Comparison of ENCODE assay signal across 26 cellular contexts in genomic region chr11:21710791-21711190, GRCh38.
A peak's percentile ranks its signal among the peaks of the same experiment; 100 is the strongest.
DNase-seq lines count a peak whose midpoint lies in the region; ATAC-seq and TF ChIP-seq lines count a peak whose summit lies in the region.
"Had no signal": no experiment of that assay in that cellular context is flagged by ENCODE, and none has a peak within 500 bp of the region (broad histone marks: within the 10 kb centered on the region; RNA-seq: fewer than 3 reads in every experiment).

No MANE protein-coding gene starts in this region.

- peak overlapping the region; percentile 72 for H3K27ac ChIP-seq in SJCRH30
- H3K27ac ChIP-seq: left lung, parathyroid adenoma, Peyer's patch, VCaP had no signal

- 37 to 49% methylated on average over 1 of the region's 1 CpG for whole genome bisulfite sequencing in lower leg skin, 2 donors

- peaks cover 26% of the 10 kb centered on the region for H3K4me1 ChIP-seq in SJCRH30
- H3K4me1 ChIP-seq: left lung, parathyroid adenoma, Peyer's patch had no signal

- H3K27me3 Mint-ChIP-seq in activated T-cell treated with anti-CD3 and anti-CD28 coated beads, Interleukin-2, amount 50 U/mL, for 72 hours (ENCODE audit: low read depth), result no peaks in the 10 kb centered on the region
- H3K27me3 Mint-ChIP-seq: activated naive CD8-positive, alpha-beta T cell; stimulated activated memory B cell treated with anti-CD40 and anti-IgM and Interleukin-4, amounts not matched to agents 10 μg/mL and 1 μg/mL and 100 μg/mL, for 72 hours; type B pancreatic cell had no signal

- peaks cover 0 to 3% of the 10 kb centered on the region in 2 donors for H3K36me3 Mint-ChIP-seq in activated T-cell treated with anti-CD3 and anti-CD28 coated beads, Interleukin-2, amount 50 U/mL, for 72 hours (ENCODE audit: insufficient read depth in 2 of 2)
- H3K36me3 Mint-ChIP-seq: activated naive CD8-positive, alpha-beta T cell; stimulated activated memory B cell treated with anti-CD40 and anti-IgM and Interleukin-4, amounts not matched to agents 10 μg/mL and 1 μg/mL and 100 μg/mL, for 72 hours; type B pancreatic cell had no signal

- H3K36me3 ChIP-seq in SJCRH30, result no peaks in the 10 kb centered on the region
- H3K36me3 ChIP-seq: left lung, Peyer's patch had no signal

- TF ChIP-seq CTCF in lower leg skin (IDR thresholded peaks at IDR 0.05), result no peak

- H3K4me3 ChIP-seq in SJCRH30 (no peak overlapping the region), lower leg skin (ENCODE audit: low read depth, poor library complexity, severe bottlenecking) (peak overlapping the region; percentile 6)
- H3K4me3 ChIP-seq: left lung, Peyer's patch had no signal

- no peaks in the 10 kb centered on the region for H3K9me3 ChIP-seq in SJCRH30 (replicated peaks)
- H3K9me3 ChIP-seq: Peyer's patch had no signal

- DNase-seq in NCI-H2107 treated with DMSO at 0.1 percent for 48 hours (lab: John Stamatoyannopoulos, UW; ENCODE audit: unreplicated experiment), result peak; percentile 50
- no peak for DNase-seq in NCI-H2107 (lab: John Stamatoyannopoulos, UW)
- DNase-seq in NCI-H1105 treated with DMSO at 0.1 percent for 48 hours (lab: John Stamatoyannopoulos, UW), result peak; percentile 90
- DNase-seq in SJCRH30, result peak; percentile 83 to 93
- no peak for DNase-seq in lower leg skin (ENCODE audit: low spot score in 2 of 2)
- DNase-seq in activated T-cell treated with anti-CD3 and anti-CD28 coated beads, Interleukin-2, amount 50 U/mL, for 72 hours, result no peak
- DNase-seq in GDM1 (lab: John Stamatoyannopoulos, UW), result no peak
- DNase-seq in SW480 (ENCODE audit: low spot score), result no peak
- DNase-seq: activated CD4-positive, alpha-beta T cell treated with anti-CD3 and anti-CD28 coated beads for 4 hours; activated CD8-positive, alpha-beta T cell treated with anti-CD3 and anti-CD28 coated beads, Interleukin-2, amount 10 ng/mL, durations not matched to agents 7 days and 5 days; Calu3; glutamatergic neuron; left lung; mesendoderm; NCI-H1092; Peyer's patch; retina; SHP77; T1000 had no signal

- H3K9me3 Mint-ChIP-seq in activated T-cell treated with anti-CD3 and anti-CD28 coated beads, Interleukin-2, amount 50 U/mL, for 72 hours, result peaks cover 2 to 11% of the 10 kb centered on the region in 2 donors
- H3K9me3 Mint-ChIP-seq: type B pancreatic cell had no signal

- intact Hi-C loops in lower leg skin (cut with DNase I; ENCODE audit: low total_unique reads), result no loop called here

- H3K27me3 ChIP-seq in SJCRH30, result no peaks in the 10 kb centered on the region
- H3K27me3 ChIP-seq: left lung, Peyer's patch had no signal

- H3K27ac Mint-ChIP-seq in activated T-cell treated with anti-CD3 and anti-CD28 coated beads, Interleukin-2, amount 50 U/mL, for 72 hours, result no peak overlapping the region
- H3K27ac Mint-ChIP-seq: activated CD8-positive, alpha-beta T cell treated with anti-CD3 and anti-CD28 coated beads, Interleukin-2, amount 10 ng/mL, durations not matched to agents 7 days and 5 days; activated naive CD8-positive, alpha-beta T cell; activated T-helper 2 cell treated with anti-CD3 and anti-CD28 coated beads, Interferon-gamma antibody, Interleukin-2, Interleukin-4, amounts not matched to agents 10 μg/mL and 5 μg/mL and 100 μg/mL, durations not matched to agents 14 hours and 24 hours and 36 hours; stimulated activated memory B cell treated with anti-CD40 and anti-IgM and Interleukin-4, amounts not matched to agents 10 μg/mL and 1 μg/mL and 100 μg/mL, for 72 hours; type B pancreatic cell had no signal

- no peaks in the 10 kb centered on the region for H3K4me1 Mint-ChIP-seq in activated T-cell treated with anti-CD3 and anti-CD28 coated beads, Interleukin-2, amount 50 U/mL, for 72 hours (ENCODE audit: low read depth)
- H3K4me1 Mint-ChIP-seq: neural crest cell; stimulated activated memory B cell treated with anti-CD40 and anti-IgM and Interleukin-4, amounts not matched to agents 10 μg/mL and 1 μg/mL and 100 μg/mL, for 72 hours had no signal

- no peak for ATAC-seq in activated T-cell treated with anti-CD3 and anti-CD28 coated beads, Interleukin-2, amount 50 U/mL, for 72 hours (replicated peaks in 1 of 2)
- ATAC-seq: activated CD8-positive, alpha-beta T cell treated with anti-CD3 and anti-CD28 coated beads, Interleukin-2, amount 10 ng/mL, durations not matched to agents 7 days and 5 days; left lung; stimulated activated memory B cell treated with anti-CD40 and anti-IgM and Interleukin-4, amounts not matched to agents 10 μg/mL and 1 μg/mL and 100 μg/mL, for 72 hours had no signal

- TF ChIP-seq POLR2A in lower leg skin (IDR thresholded peaks at IDR 0.05), result no peak

- H3K4me3 Mint-ChIP-seq in activated T-cell treated with anti-CD3 and anti-CD28 coated beads, Interleukin-2, amount 50 U/mL, for 72 hours, result no peak overlapping the region
- H3K4me3 Mint-ChIP-seq: activated CD8-positive, alpha-beta T cell treated with anti-CD3 and anti-CD28 coated beads, Interleukin-2, amount 10 ng/mL, durations not matched to agents 7 days and 5 days; activated naive CD8-positive, alpha-beta T cell; neural crest cell; stimulated activated memory B cell treated with anti-CD40 and anti-IgM and Interleukin-4, amounts not matched to agents 10 μg/mL and 1 μg/mL and 100 μg/mL, for 72 hours; type B pancreatic cell had no signal

Comparison
In these comparisons a context has a peak if more than half of its experiments do, and no peak if none do; other contexts are left out.
1. DNase-seq: peak in NCI-H2107 treated with DMSO at 0.1 percent for 48 hours (single experiment), NCI-H1105 treated with DMSO at 0.1 percent for 48 hours (single experiment) and SJCRH30 (2 of 2); none in NCI-H2107 (single experiment), lower leg skin (0 of 2), activated T-cell treated with anti-CD3 and anti-CD28 coated beads, Interleukin-2, amount 50 U/mL, for 72 hours (0 of 2), GDM1 (single experiment) and SW480 (single experiment).